In the genomic region with DNA sequence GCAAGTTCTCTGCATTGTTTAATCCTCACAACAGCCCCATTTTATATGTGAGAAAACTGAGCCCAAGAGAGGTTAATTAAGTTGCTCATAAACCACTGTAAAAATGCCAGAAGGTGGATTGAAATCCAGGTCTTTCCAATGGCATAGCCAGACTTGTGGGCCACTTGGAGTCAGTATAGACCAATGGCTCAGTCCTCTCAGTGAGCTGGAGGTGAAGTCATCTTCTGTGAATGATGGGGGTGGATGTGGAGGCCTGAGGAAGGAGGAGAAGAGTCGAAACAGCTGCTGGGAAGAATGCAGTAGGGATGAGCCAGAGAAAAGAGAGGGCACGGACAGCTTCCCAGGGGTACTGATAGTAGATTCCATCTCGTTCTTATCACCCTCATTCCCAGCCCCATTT, we compare ENCODE assay signal across 22 cellular contexts.
DNase-seq lines count a peak whose midpoint lies in the region; ATAC-seq and TF ChIP-seq lines count a peak whose summit lies in the region.
"Had no signal": no experiment of that assay in that cellular context is flagged by ENCODE, and none has a peak within 500 bp of the region (broad histone marks: within the 10 kb centered on the region; RNA-seq: fewer than 3 reads in every experiment).

No MANE protein-coding gene starts in this region.

- no peak overlapping the region for H3K9ac ChIP-seq in GM23248

- no peaks in the 10 kb centered on the region for H3K9me2 ChIP-seq in GM23248 (ENCODE audit: insufficient read depth)

- TF ChIP-seq CTCF in AG04449 (IDR thresholded peaks at IDR 0.05; ENCODE audit: insufficient read depth, low read length, missing control alignments), result peak; percentile 46
- no peak for TF ChIP-seq CTCF in gastrocnemius medialis (IDR thresholded peaks at IDR 0.05 in 4 of 5, conservative IDR thresholded peaks at IDR 0.05 in 1 of 5)

- peaks cover 13% of the 10 kb centered on the region for H3F3A ChIP-seq in GM23248 (ENCODE audit: insufficient read depth)

- H3K4me1 ChIP-seq in GM23248 (ENCODE audit: insufficient read depth), result peaks cover 24% of the 10 kb centered on the region
- no peaks in the 10 kb centered on the region for H3K4me1 ChIP-seq in gastrocnemius medialis

- no peaks in the 10 kb centered on the region for H3K27me3 ChIP-seq in GM23248 (replicated peaks; ENCODE audit: insufficient read depth)
- no peaks in the 10 kb centered on the region for H3K27me3 ChIP-seq in gastrocnemius medialis
- H3K27me3 ChIP-seq: cardiac muscle cell, transverse colon had no signal

- in situ Hi-C loops in GM23248 (cut with MboI) (loop anchor here (10.0 kb wide), 1 partner anchor 201 kb away; no protein-coding TSS in a partner anchor), gastrocnemius medialis (cut with MboI; ENCODE audit: low sequenced_read_pairs in 4 of 4) (no loop called here)

- no peaks in the 10 kb centered on the region for H3K9me3 ChIP-seq in GM23248 (ENCODE audit: low read depth)
- no peaks in the 10 kb centered on the region for H3K9me3 ChIP-seq in gastrocnemius medialis
- H3K9me3 ChIP-seq: neutrophil, transverse colon had no signal

- peak; percentile 19 for DNase-seq in AG04449 (ENCODE audit: low read depth, low spot score)
- peak; percentile 92 for DNase-seq in GM23248
- DNase-seq in amniotic stem cell (lab: John Stamatoyannopoulos, UW), result peak; percentile 56
- DNase-seq in glomerular visceral epithelial cell (ENCODE audit: extremely low spot score), result peak; percentile 35
- DNase-seq in GM19238 (ENCODE audit: insufficient read length, low spot score), result no peak
- DNase-seq in activated CD4-positive, alpha-beta T cell treated with anti-CD3 and anti-CD28 coated beads, Interleukin-2, amount 10 ng/mL, durations not matched to agents 7 days and 5 days, result no peak
- no peak for DNase-seq in gastrocnemius medialis
- DNase-seq: ACHN; activated CD4-positive, alpha-beta T cell treated with anti-CD3 and anti-CD28 coated beads for 36 hours; activated naive CD4-positive, alpha-beta T cell treated with anti-CD3 and anti-CD28 coated beads, Interleukin-2, amount 50 U/mL, for 16 hours; activated T-cell treated with anti-CD3 and anti-CD28 coated beads for 4 hours; Calu3; endodermal cell; islet precursor cell; midbrain; NCI-H187 treated with DMSO at 0.1 percent for 48 hours; NCI-H510A treated with DMSO at 0.1 percent for 48 hours; SIG-M5; transverse colon had no signal

- H4K20me1 ChIP-seq in GM23248 (ENCODE audit: insufficient read depth), result no peaks in the 10 kb centered on the region

- H3K36me3 Mint-ChIP-seq in activated CD4-positive, alpha-beta T cell treated with anti-CD3 and anti-CD28 coated beads, Interleukin-2, amount 10 ng/mL, durations not matched to agents 7 days and 5 days (ENCODE audit: low read depth), result no peaks in the 10 kb centered on the region
- H3K36me3 Mint-ChIP-seq in stimulated activated memory B cell treated with anti-CD40 and anti-IgM and Interleukin-4, amounts not matched to agents 10 μg/mL and 1 μg/mL and 100 μg/mL, for 72 hours, result no peaks in the 10 kb centered on the region

- H3K27ac ChIP-seq in GM23248, result no peak overlapping the region
- H3K27ac ChIP-seq in gastrocnemius medialis, result no peak overlapping the region
- H3K27ac ChIP-seq: cardiac muscle cell, neutrophil, transverse colon had no signal

- no peaks in the 10 kb centered on the region for H3K4me1 Mint-ChIP-seq in activated CD4-positive, alpha-beta T cell treated with anti-CD3 and anti-CD28 coated beads, Interleukin-2, amount 10 ng/mL, durations not matched to agents 7 days and 5 days
- H3K4me1 Mint-ChIP-seq in stimulated activated memory B cell treated with anti-CD40 and anti-IgM and Interleukin-4, amounts not matched to agents 10 μg/mL and 1 μg/mL and 100 μg/mL, for 72 hours, result no peaks in the 10 kb centered on the region
- H3K4me1 Mint-ChIP-seq: activated CD4-positive, alpha-beta T cell treated with anti-CD3 and anti-CD28 coated beads for 36 hours had no signal

- H3K36me3 ChIP-seq in GM23248 (ENCODE audit: low read depth), result no peaks in the 10 kb centered on the region
- no peaks in the 10 kb centered on the region for H3K36me3 ChIP-seq in gastrocnemius medialis
- H3K36me3 ChIP-seq: cardiac muscle cell, neutrophil, transverse colon had no signal

- CTCF ChIA-PET in AG04449 (lab: Yijun Ruan, JAX), result interaction anchor here (0.6 to 4.2 kb wide), 3 partner anchors 16 to 205 kb away, joined by 3 to 18 read pairs (median 4); no protein-coding TSS in a partner anchor
- CTCF ChIA-PET in activated CD4-positive, alpha-beta T cell treated with anti-CD3 and anti-CD28 coated beads, Interleukin-2, amount 10 ng/mL, durations not matched to agents 7 days and 5 days (lab: Charles Lee), result no interaction called here

- no peak overlapping the region for H3K27ac Mint-ChIP-seq in activated CD4-positive, alpha-beta T cell treated with anti-CD3 and anti-CD28 coated beads, Interleukin-2, amount 10 ng/mL, durations not matched to agents 7 days and 5 days
- no peak overlapping the region for H3K27ac Mint-ChIP-seq in stimulated activated memory B cell treated with anti-CD40 and anti-IgM and Interleukin-4, amounts not matched to agents 10 μg/mL and 1 μg/mL and 100 μg/mL, for 72 hours
- H3K27ac Mint-ChIP-seq: activated CD4-positive, alpha-beta T cell treated with anti-CD3 and anti-CD28 coated beads for 36 hours; endodermal cell had no signal

- POLR2A ChIA-PET in AG04449 (lab: Yijun Ruan, JAX), result interaction anchor here (0.6 kb wide), 1 partner anchor 206 kb away, joined by 3 read pairs; no protein-coding TSS in a partner anchor
- POLR2A ChIA-PET in activated CD4-positive, alpha-beta T cell treated with anti-CD3 and anti-CD28 coated beads, Interleukin-2, amount 10 ng/mL, durations not matched to agents 7 days and 5 days (lab: Charles Lee), result no interaction called here

- no peak overlapping the region for H3K4me2 ChIP-seq in GM23248 (ENCODE audit: unreplicated experiment)

- 11 to 13% methylated on average over 3 of the region's 3 CpGs for WGBS in GM23248 (ENCODE audit: low coverage in 1 of 2, low lambda C conversion rate in 2 of 2, missing lambda C conversion rate in 2 of 2), 2 experiments

- H2AFZ ChIP-seq in GM23248, result no peak overlapping the region

- H3K79me2 ChIP-seq in GM23248 (ENCODE audit: insufficient read depth), result no peaks in the 10 kb centered on the region

- intact Hi-C loops in gastrocnemius medialis (cut with DNase I; ENCODE audit: low total_unique reads), result no loop called here

- H3K4me3 Mint-ChIP-seq in activated CD4-positive, alpha-beta T cell treated with anti-CD3 and anti-CD28 coated beads, Interleukin-2, amount 10 ng/mL, durations not matched to agents 7 days and 5 days, result no peak overlapping the region
- H3K4me3 Mint-ChIP-seq in stimulated activated memory B cell treated with anti-CD40 and anti-IgM and Interleukin-4, amounts not matched to agents 10 μg/mL and 1 μg/mL and 100 μg/mL, for 72 hours, result no peak overlapping the region
- H3K4me3 Mint-ChIP-seq: activated CD4-positive, alpha-beta T cell treated with anti-CD3 and anti-CD28 coated beads for 36 hours; endodermal cell had no signal

- no peaks in the 10 kb centered on the region for H3K27me3 Mint-ChIP-seq in activated CD4-positive, alpha-beta T cell treated with anti-CD3 and anti-CD28 coated beads, Interleukin-2, amount 10 ng/mL, durations not matched to agents 7 days and 5 days
- peaks cover 34% of the 10 kb centered on the region for H3K27me3 Mint-ChIP-seq in stimulated activated memory B cell treated with anti-CD40 and anti-IgM and Interleukin-4, amounts not matched to agents 10 μg/mL and 1 μg/mL and 100 μg/mL, for 72 hours

- ATAC-seq in stimulated activated memory B cell treated with anti-CD40 and anti-IgM and Interleukin-4, amounts not matched to agents 10 μg/mL and 1 μg/mL and 100 μg/mL, for 72 hours, result no peak
- no peak for ATAC-seq in gastrocnemius medialis
- ATAC-seq: activated CD4-positive, alpha-beta T cell treated with anti-CD3 and anti-CD28 coated beads for 36 hours had no signal

- H3K4me3 ChIP-seq in AG04449 (ENCODE audit: low read depth, low read length) (no peak overlapping the region), GM23248 (no peak overlapping the region), gastrocnemius medialis (no peak overlapping the region)
- H3K4me3 ChIP-seq: cardiac muscle cell, transverse colon had no signal

- TF ChIP-seq POLR2A in gastrocnemius medialis (IDR thresholded peaks at IDR 0.05), result no peak

- H3K9me3 Mint-ChIP-seq in activated CD4-positive, alpha-beta T cell treated with anti-CD3 and anti-CD28 coated beads, Interleukin-2, amount 10 ng/mL, durations not matched to agents 7 days and 5 days, result no peaks in the 10 kb centered on the region
- peaks cover 14% of the 10 kb centered on the region for H3K9me3 Mint-ChIP-seq in stimulated activated memory B cell treated with anti-CD40 and anti-IgM and Interleukin-4, amounts not matched to agents 10 μg/mL and 1 μg/mL and 100 μg/mL, for 72 hours
- H3K9me3 Mint-ChIP-seq: endodermal cell had no signal

Comparison
In these comparisons a context has a peak if more than half of its experiments do, and no peak if none do; other contexts are left out.
1. DNase-seq: peak in AG04449 (single experiment), GM23248 (single experiment), amniotic stem cell (single experiment) and glomerular visceral epithelial cell (single experiment); none in GM19238 (single experiment), activated CD4-positive, alpha-beta T cell treated with anti-CD3 and anti-CD28 coated beads, Interleukin-2, amount 10 ng/mL, durations not matched to agents 7 days and 5 days (single experiment) and gastrocnemius medialis (0 of 2).